2 cellular contexts compared by ENCODE assay signal in genomic region chr18:48899558-48900174, GRCh38.
TF ChIP-seq lines count a peak whose summit lies in the region.

No MANE protein-coding gene starts in this region.

TF ChIP-seq in IMR-90, 13 proteins besides CTCF, POLR2A, EP300 and RAD21:
- TF ChIP-seq MXI1 (IDR thresholded peaks at IDR 0.05; ENCODE audit: borderline replicate concordance, low read depth, low read length), result no peak

TF ChIP-seq in K562, 482 proteins besides CTCF, POLR2A, EP300 and RAD21:
- TF ChIP-seq RBM25 (IDR thresholded peaks at IDR 0.05; ENCODE audit: low read depth, low read length, severe bottlenecking) (peak; percentile 62), ZNF589 (CRISPR knock-in tag; IDR thresholded peaks at IDR 0.05; ENCODE audit: low read depth) (no peak), ZFP36 (IDR thresholded peaks at IDR 0.05; ENCODE audit: low read depth, low read length, partially characterized antibody) (peak; percentile 53), BHLHE40 (IDR thresholded peaks at IDR 0.05; ENCODE audit: low read length) (peak; percentile 33; the same call in 1 of the 2 replicates), CREM (IDR thresholded peaks at IDR 0.05; ENCODE audit: low read depth) (no peak)
